Comparison of ENCODE assay signal across 24 cellular contexts in genomic region chr17:15237106-15237425, GRCh38. TPM values are rescaled to one million over a fixed set of nuclear protein-coding genes. Genes with fewer than 3 reads are reported as not detected.
"Had no signal": no experiment of that assay in that cellular context is flagged by ENCODE, and none has a peak within 500 bp of the region (broad histone marks: within the 10 kb centered on the region; RNA-seq: fewer than 3 reads in every experiment).

No MANE protein-coding gene starts in this region.

- H3K4me1 ChIP-seq: body of pancreas had no signal

- ATAC-seq: activated CD4-positive, CD25-positive, alpha-beta regulatory T cell treated with anti-CD3 and anti-CD28 coated beads, Interleukin-2, amount 50 U/mL, for 24 hours; body of pancreas; heart left ventricle; left cardiac atrium; natural killer cell had no signal

- H3K9me3 Mint-ChIP-seq: activated CD4-positive, alpha-beta T cell treated with anti-CD3 and anti-CD28 coated beads, Interleukin-2, amount 10 ng/mL, durations not matched to agents 7 days and 5 days; activated naive CD4-positive, alpha-beta T cell treated with anti-CD3 and anti-CD28 coated beads, Interleukin-2, amount 50 U/mL, for 24 hours; T-helper 2 cell treated with Interferon-gamma antibody and Interleukin-4, amounts not matched to agents 5 μg/mL and 100 μg/mL, for 36 hours had no signal

- DNase-seq: activated CD4-positive, alpha-beta T cell treated with anti-CD3 and anti-CD28 coated beads, Interleukin-2, amount 10 ng/mL, durations not matched to agents 7 days and 5 days; activated gamma-delta T cell treated with Interleukin-2 at 50 U/mL for 16 hours; activated T-cell treated with anti-CD3 and anti-CD28 coated beads, Interleukin-2, amount 50 U/mL, for 1 hour; anterior cingulate cortex; body of pancreas; cortex of kidney; heart left ventricle; islet precursor cell; left cardiac atrium; midbrain; natural killer cell; retina; sigmoid colon; spleen; stimulated activated CD4-positive, alpha-beta T cell treated with anti-CD3 and anti-CD28 coated beads, Interleukin-4, amount 100 ng/mL, for 1 hour; stimulated activated naive CD4-positive, alpha-beta T cell treated with Interleukin-2 at 50 U/mL for 16 hours; upper lobe of left lung had no signal

- H3K27ac ChIP-seq: cardiac muscle cell, epithelial cell of prostate, sigmoid colon, VCaP had no signal

- H3K27me3 ChIP-seq: body of pancreas, cardiac muscle cell, heart left ventricle, sigmoid colon, spleen, upper lobe of left lung had no signal

- H3K36me3 ChIP-seq: cardiac muscle cell had no signal

- H3K4me1 Mint-ChIP-seq: activated naive CD4-positive, alpha-beta T cell treated with anti-CD3 and anti-CD28 coated beads, Interleukin-2, amount 50 U/mL, for 24 hours had no signal

- H3K27ac Mint-ChIP-seq: activated CD4-positive, alpha-beta T cell treated with anti-CD3 and anti-CD28 coated beads, Interleukin-2, amount 10 ng/mL, durations not matched to agents 7 days and 5 days; activated naive CD4-positive, alpha-beta T cell treated with anti-CD3 and anti-CD28 coated beads, Interleukin-2, amount 50 U/mL, for 24 hours; natural killer cell; progenitor cell of endocrine pancreas had no signal

- H3K36me3 Mint-ChIP-seq: activated naive CD4-positive, alpha-beta T cell treated with anti-CD3 and anti-CD28 coated beads, Interleukin-2, amount 50 U/mL, for 24 hours; natural killer cell had no signal

- H3K27me3 Mint-ChIP-seq: activated CD4-positive, alpha-beta T cell treated with anti-CD3 and anti-CD28 coated beads, Interleukin-2, amount 10 ng/mL, durations not matched to agents 7 days and 5 days; progenitor cell of endocrine pancreas had no signal

- H3K9me3 ChIP-seq: body of pancreas, sigmoid colon, spleen, upper lobe of left lung had no signal

- H3K4me3 Mint-ChIP-seq: activated CD4-positive, alpha-beta T cell treated with anti-CD3 and anti-CD28 coated beads, Interleukin-2, amount 10 ng/mL, durations not matched to agents 7 days and 5 days; activated naive CD4-positive, alpha-beta T cell treated with anti-CD3 and anti-CD28 coated beads, Interleukin-2, amount 50 U/mL, for 24 hours; natural killer cell had no signal

- H3K4me3 ChIP-seq: body of pancreas, cardiac muscle cell, sigmoid colon, spleen, upper lobe of left lung had no signal

RNA-seq across cellular contexts. Expression of gene PMP22, which starts 28.1 kb away (rescaled TPM):
- total RNA-seq: activated CD4-positive, alpha-beta T cell treated with anti-CD3 and anti-CD28 coated beads, Interleukin-2, amount 10 ng/mL, durations not matched to agents 7 days and 5 days had no signal
